ENCODE assay signal across 27 cellular contexts in genomic region chr6:5063617-5064016, GRCh38. TPM values are rescaled to one million over a fixed set of nuclear protein-coding genes. Genes with fewer than 3 reads are reported as not detected.
"Had no signal": no experiment of that assay in that cellular context is flagged by ENCODE, and none has a peak within 500 bp of the region (broad histone marks: within the 10 kb centered on the region; RNA-seq: fewer than 3 reads in every experiment).

No MANE protein-coding gene starts in this region.

- DNase-seq: hippocampal formation; kidney glomerular epithelial cell; left colon; left lung; lower lobe of right lung; mammary epithelial cell; mesenchymal stem cell; naive thymus-derived CD8-positive, alpha-beta T cell; occipital lobe; psoas muscle; stimulated activated CD4-positive, alpha-beta T cell treated with anti-CD3 and anti-CD28 coated beads, Interleukin-12 subunit alpha, Interleukin-12 subunit beta, amount 100 ng/mL, for 4 hours; stimulated activated CD4-positive, alpha-beta T cell treated with anti-CD3 and anti-CD28 coated beads, Interleukin-15, amount 100 ng/mL, for 24 hours; stimulated activated CD4-positive, alpha-beta T cell treated with anti-CD3 and anti-CD28 coated beads, Interleukin-2, amount 100 ng/mL, for 24 hours; stimulated activated CD4-positive, alpha-beta T cell treated with anti-CD3 and anti-CD28 coated beads, Interleukin-4, amount 100 ng/mL, for 1 hour; stimulated activated naive B cell treated with anti-CD40 and anti-IgM and Interleukin-4, amounts not matched to agents 10 μg/mL and 1 μg/mL and 100 μg/mL, for 72 hours; stimulated activated naive CD8-positive, alpha-beta T cell treated with anti-CD3 and anti-CD28 coated beads, Interleukin-15, Interleukin-2, amounts not matched to agents 100 U/mL and 50 U/mL, for 24 hours; stomach; testis; thyroid gland; transverse colon had no signal

- H2AFZ ChIP-seq: parathyroid adenoma had no signal

- H3K4me1 ChIP-seq: left lung, lower lobe of right lung, parathyroid adenoma, psoas muscle, right atrium auricular region, stomach, testis, thyroid gland, vagina had no signal

- H3K4me1 Mint-ChIP-seq: naive thymus-derived CD8-positive, alpha-beta T cell; neural crest cell had no signal

- H3K27ac Mint-ChIP-seq: naive thymus-derived CD8-positive, alpha-beta T cell; nephron; stimulated activated naive B cell treated with anti-CD40 and anti-IgM and Interleukin-4, amounts not matched to agents 10 μg/mL and 1 μg/mL and 100 μg/mL, for 72 hours had no signal

- H3K4me3 Mint-ChIP-seq: naive thymus-derived CD8-positive, alpha-beta T cell; nephron; neural crest cell; stimulated activated naive B cell treated with anti-CD40 and anti-IgM and Interleukin-4, amounts not matched to agents 10 μg/mL and 1 μg/mL and 100 μg/mL, for 72 hours had no signal

- H3K27ac ChIP-seq: left lung, lower lobe of right lung, neutrophil, parathyroid adenoma, psoas muscle, right atrium auricular region, skin epidermis, stomach, testis, thyroid gland, transverse colon, vagina had no signal

- H3K9me3 Mint-ChIP-seq: neural crest cell had no signal

- H3K36me3 ChIP-seq: left lung, lower lobe of right lung, neutrophil, right atrium auricular region, stomach, thyroid gland, transverse colon, vagina had no signal

- H3K9me3 ChIP-seq: lower lobe of right lung, neutrophil, psoas muscle, testis, thyroid gland, transverse colon, vagina had no signal

- H3K4me3 ChIP-seq: left lung, lower lobe of right lung, psoas muscle, right atrium auricular region, skin epidermis, stomach, testis, thyroid gland, transverse colon, vagina had no signal

- H3K9ac ChIP-seq: parathyroid adenoma had no signal

- H3K79me2 ChIP-seq: parathyroid adenoma had no signal

- H3K27me3 ChIP-seq: left lung, neutrophil, right atrium auricular region, stomach, testis, thyroid gland, transverse colon, vagina had no signal

- H3K27me3 Mint-ChIP-seq: stimulated activated naive B cell treated with anti-CD40 and anti-IgM and Interleukin-4, amounts not matched to agents 10 μg/mL and 1 μg/mL and 100 μg/mL, for 72 hours had no signal

RNA-seq across cellular contexts. Expression of gene PPP1R3G, which starts 21.5 kb away (rescaled TPM):
- polyA plus RNA-seq: naive thymus-derived CD8-positive, alpha-beta T cell had no signal
